In genomic region chr1:77084457-77084856, GRCh38 we compare ENCODE assay signal across 33 cellular contexts.
"Had no signal": no experiment of that assay in that cellular context is flagged by ENCODE, and none has a peak within 500 bp of the region (broad histone marks: within the 10 kb centered on the region; RNA-seq: fewer than 3 reads in every experiment).

No MANE protein-coding gene starts in this region.

- H3K27ac ChIP-seq: ascending aorta, cardiac muscle cell, PC-9, RWPE1, SJCRH30 had no signal

- H3K9me3 ChIP-seq: ascending aorta, MG63, SJCRH30, SK-N-SH had no signal

- H3K4me3 ChIP-seq: ascending aorta, cardiac muscle cell, MG63, PC-9, SJCRH30 had no signal

- DNase-seq: activated CD4-positive, alpha-beta T cell treated with anti-CD3 and anti-CD28 coated beads for 36 hours; activated CD4-positive, alpha-beta T cell treated with anti-CD3 and anti-CD28 coated beads, Interleukin-2, amount 10 ng/mL, durations not matched to agents 7 days and 5 days; activated CD4-positive, alpha-beta T cell treated with anti-CD3 and anti-CD28 coated beads, Interleukin-2, amount 50 U/mL, for 48 hours; activated CD8-positive, alpha-beta T cell treated with anti-CD3 and anti-CD28 coated beads, Interleukin-2, amount 10 ng/mL, durations not matched to agents 7 days and 5 days; activated effector memory CD4-positive, alpha-beta T cell treated with anti-CD3 and anti-CD28 coated beads, Interleukin-2, amount 50 U/mL, for 16 hours; activated naive CD4-positive, alpha-beta T cell; activated naive CD4-positive, alpha-beta T cell treated with anti-CD3 and anti-CD28 coated beads, Interleukin-2, amount 50 U/mL, for 16 hours; activated naive CD8-positive, alpha-beta T cell treated with anti-CD3 and anti-CD28 coated beads for 36 hours; activated T-cell treated with anti-CD3 and anti-CD28 coated beads, Interleukin-2, amount 50 U/mL, for 48 hours; amniotic stem cell; Kasumi-1; MG63; NCI-H1092; NCI-H1436 treated with DMSO at 0.1 percent for 48 hours; NCI-H1694 treated with DMSO at 0.1 percent for 48 hours; NCI-H2029; NCI-H345; NCI-H524 treated with DMSO at 0.1 percent for 48 hours; NK-92 treated with Interleukin-12 subunit alpha and Interleukin-12 subunit beta, amount 100 ng/mL, for 24 hours; PC-9; SJCRH30; SK-N-SH had no signal

- FAIRE-seq: RCC 7860, TTC549 had no signal

- H3K27me3 ChIP-seq: ascending aorta, cardiac muscle cell, MG63, SJCRH30 had no signal

- H3K9me2 ChIP-seq: SK-N-SH had no signal

- ATAC-seq: activated CD4-positive, alpha-beta T cell treated with anti-CD3 and anti-CD28 coated beads for 36 hours; activated CD4-positive, CD25-positive, alpha-beta regulatory T cell treated with anti-CD3 and anti-CD28 coated beads, Interleukin-2, amount 50 U/mL, for 24 hours; activated CD8-positive, alpha-beta T cell treated with anti-CD3 and anti-CD28 coated beads, Interleukin-2, amount 10 ng/mL, durations not matched to agents 7 days and 5 days; Right ventricle myocardium inferior; WTC11 had no signal

- H3K4me1 ChIP-seq: ascending aorta, SJCRH30 had no signal

- H3K36me3 ChIP-seq: ascending aorta, cardiac muscle cell, MG63, SJCRH30 had no signal

- H3K4me1 Mint-ChIP-seq: activated CD4-positive, alpha-beta T cell treated with anti-CD3 and anti-CD28 coated beads for 36 hours; activated CD4-positive, alpha-beta T cell treated with anti-CD3 and anti-CD28 coated beads, Interleukin-2, amount 10 ng/mL, durations not matched to agents 7 days and 5 days; activated naive CD8-positive, alpha-beta T cell treated with anti-CD3 and anti-CD28 coated beads for 36 hours; central memory CD8-positive, alpha-beta T cell had no signal

- H2AFZ ChIP-seq: PC-9 had no signal

- H3K27ac Mint-ChIP-seq: activated CD4-positive, alpha-beta T cell treated with anti-CD3 and anti-CD28 coated beads for 36 hours; activated CD4-positive, alpha-beta T cell treated with anti-CD3 and anti-CD28 coated beads, Interleukin-2, amount 10 ng/mL, durations not matched to agents 7 days and 5 days; activated CD8-positive, alpha-beta T cell treated with anti-CD3 and anti-CD28 coated beads, Interleukin-2, amount 10 ng/mL, durations not matched to agents 7 days and 5 days; activated naive CD8-positive, alpha-beta T cell treated with anti-CD3 and anti-CD28 coated beads for 36 hours; T-helper 1 cell treated with Interleukin-12 subunit alpha and Interleukin-12 subunit beta and Interleukin-4 antibody, amounts not matched to agents 30 μg/mL and 1 μg/mL, for 36 hours; T-helper 2 cell treated with Interferon-gamma antibody and Interleukin-4, amounts not matched to agents 5 μg/mL and 100 μg/mL, for 36 hours; WTC11 had no signal

- H3K9ac ChIP-seq: SK-N-SH had no signal

- H3K27me3 Mint-ChIP-seq: activated CD4-positive, alpha-beta T cell treated with anti-CD3 and anti-CD28 coated beads for 36 hours; activated naive CD8-positive, alpha-beta T cell treated with anti-CD3 and anti-CD28 coated beads for 36 hours; central memory CD8-positive, alpha-beta T cell had no signal

- H3K4me3 Mint-ChIP-seq: activated CD4-positive, alpha-beta T cell treated with anti-CD3 and anti-CD28 coated beads for 36 hours; activated CD4-positive, alpha-beta T cell treated with anti-CD3 and anti-CD28 coated beads, Interleukin-2, amount 10 ng/mL, durations not matched to agents 7 days and 5 days; activated CD8-positive, alpha-beta T cell treated with anti-CD3 and anti-CD28 coated beads, Interleukin-2, amount 10 ng/mL, durations not matched to agents 7 days and 5 days; activated naive CD8-positive, alpha-beta T cell treated with anti-CD3 and anti-CD28 coated beads for 36 hours; central memory CD8-positive, alpha-beta T cell; T-helper 1 cell treated with Interleukin-12 subunit alpha and Interleukin-12 subunit beta and Interleukin-4 antibody, amounts not matched to agents 30 μg/mL and 1 μg/mL, for 36 hours; T-helper 2 cell treated with Interferon-gamma antibody and Interleukin-4, amounts not matched to agents 5 μg/mL and 100 μg/mL, for 36 hours; WTC11 had no signal

- H3K9me3 Mint-ChIP-seq: activated CD4-positive, alpha-beta T cell treated with anti-CD3 and anti-CD28 coated beads, Interleukin-2, amount 10 ng/mL, durations not matched to agents 7 days and 5 days; activated naive CD8-positive, alpha-beta T cell treated with anti-CD3 and anti-CD28 coated beads for 36 hours; central memory CD8-positive, alpha-beta T cell; T-helper 1 cell treated with Interleukin-12 subunit alpha and Interleukin-12 subunit beta and Interleukin-4 antibody, amounts not matched to agents 30 μg/mL and 1 μg/mL, for 36 hours; T-helper 2 cell treated with Interferon-gamma antibody and Interleukin-4, amounts not matched to agents 5 μg/mL and 100 μg/mL, for 36 hours had no signal

- H3K4me2 ChIP-seq: PC-9, SK-N-SH had no signal
